8 cellular contexts compared by ENCODE assay signal in genomic region chr2:54187331-54187730, GRCh38.
"Had no signal": no experiment of that assay in that cellular context is flagged by ENCODE, and none has a peak within 500 bp of the region (broad histone marks: within the 10 kb centered on the region; RNA-seq: fewer than 3 reads in every experiment).

No MANE protein-coding gene starts in this region.

- H3K4me2 ChIP-seq: GM23338 had no signal

- H2AFZ ChIP-seq: GM23338 had no signal

- FAIRE-seq: H1, H54, K562 had no signal

- DNase-seq: H9, HCEC 1CT, KG1 had no signal

- H3K27ac Mint-ChIP-seq: GM23338, H9 had no signal

- H3K27ac ChIP-seq: HL-60 had no signal

- H3K9me3 Mint-ChIP-seq: H9 had no signal

- ATAC-seq: GM23338, K562 had no signal

- H3K4me3 ChIP-seq: GM23338, K562 had no signal

- H3K4me3 Mint-ChIP-seq: GM23338, H9 had no signal
